In genomic region chr7:98399903-98400537, GRCh38 we compare ENCODE assay signal across 8 cellular contexts. TPM values are rescaled to one million over a fixed set of nuclear protein-coding genes. Genes with fewer than 3 reads are reported as not detected.
DNase-seq lines count a peak whose midpoint lies in the region; ATAC-seq and TF ChIP-seq lines count a peak whose summit lies in the region.

No MANE protein-coding gene starts in this region.

- TF ChIP-seq CTCF in osteocyte (IDR thresholded peaks at IDR 0.05): no peak

- no peaks in the 10 kb centered on the region for H3K36me3 Mint-ChIP-seq in osteocyte (ENCODE audit: unreplicated experiment)

- H3K27ac ChIP-seq in ectodermal cell (ENCODE audit: insufficient read depth, low read depth, low read length, poor library complexity, severe bottlenecking): no peak overlapping the region

- peak overlapping the region; percentile 77 for H3K27ac Mint-ChIP-seq in osteocyte (ENCODE audit: unreplicated experiment)

- H3K4me1 ChIP-seq in ectodermal cell (ENCODE audit: control insufficient read depth, insufficient read depth, low read length): no peaks in the 10 kb centered on the region

- H3K9me3 Mint-ChIP-seq in osteocyte (ENCODE audit: unreplicated experiment): no peaks in the 10 kb centered on the region

- H3K4me1 Mint-ChIP-seq in osteocyte (ENCODE audit: unreplicated experiment): peaks cover 35% of the 10 kb centered on the region

- H3K4me3 ChIP-seq in ectodermal cell (ENCODE audit: insufficient read depth, low read depth, low read length): peak overlapping the region; percentile 53

- ATAC-seq in HG03139 (IDR thresholded peaks at IDR 0.05; ENCODE audit: unreplicated experiment): no peak
- no peak for ATAC-seq in GM19351 (IDR thresholded peaks at IDR 0.05; ENCODE audit: unreplicated experiment)
- no peak for ATAC-seq in GM18502 (IDR thresholded peaks at IDR 0.05; ENCODE audit: poor library complexity, unreplicated experiment)

- WGBS in ectodermal cell, 2 experiments: 38 to 55% methylated on average over 21 of the region's 22 CpGs

- DNase-seq in Daoy (ENCODE audit: low read depth) (peak; percentile 75), NCI-H2227 (lab: John Stamatoyannopoulos, UW; ENCODE audit: unreplicated experiment) (peak; percentile 61), osteocyte (ENCODE audit: extremely low spot score, unreplicated experiment) (no peak)
- no peak for DNase-seq in stimulated activated CD4-positive, alpha-beta T cell treated with anti-CD3 and anti-CD28 coated beads, Interleukin-4, amount 100 ng/mL, for 1 hour

- H3K36me3 ChIP-seq in ectodermal cell (ENCODE audit: control insufficient read depth, insufficient read depth, low read length): no peaks in the 10 kb centered on the region

- H3K9me3 ChIP-seq in ectodermal cell (ENCODE audit: control insufficient read depth, low read length): no peaks in the 10 kb centered on the region

- peak overlapping the region; percentile 77 for H3K4me3 Mint-ChIP-seq in osteocyte (ENCODE audit: unreplicated experiment)

- no peaks in the 10 kb centered on the region for H3K27me3 ChIP-seq in ectodermal cell (ENCODE audit: control insufficient read depth, insufficient read depth, low read length, poor library complexity, severe bottlenecking)

- peaks cover 3% of the 10 kb centered on the region for H3K27me3 Mint-ChIP-seq in osteocyte (ENCODE audit: unreplicated experiment)

RNA-seq across cellular contexts. Expression of gene BAIAP2L1, which starts 0.9 kb away (rescaled TPM):
- 11.1 and 14.3 TPM in 2 replicates for total RNA-seq in Daoy (2014; rRNA removed; shearing (Covaris generic))
- 28.8 TPM for polyA plus RNA-seq in ectodermal cell (2013, experiment 1 of 4)
- polyA plus RNA-seq in ectodermal cell (2013, experiment 2 of 4): 27.1 TPM
- 26.6 TPM for polyA plus RNA-seq in ectodermal cell (2013, experiment 3 of 4)
- polyA plus RNA-seq in ectodermal cell (2013, experiment 4 of 4): 28.4 TPM
- total RNA-seq in osteocyte: 8.6 and 10.9 TPM in 2 replicates

Comparison
In these comparisons a context has a peak if more than half of its experiments do, and no peak if none do; other contexts are left out.
1. DNase-seq: peak in Daoy (single experiment) and NCI-H2227 (single experiment); none in osteocyte (single experiment) and stimulated activated CD4-positive, alpha-beta T cell treated with anti-CD3 and anti-CD28 coated beads, Interleukin-4, amount 100 ng/mL, for 1 hour (single experiment).